Comparison of ENCODE assay signal across 11 cellular contexts in genomic region chr17:77865109-77865611, GRCh38.
DNase-seq lines count a peak whose midpoint lies in the region; ATAC-seq and TF ChIP-seq lines count a peak whose summit lies in the region.
"Had no signal": no experiment of that assay in that cellular context is flagged by ENCODE, and none has a peak within 500 bp of the region (broad histone marks: within the 10 kb centered on the region; RNA-seq: fewer than 3 reads in every experiment).

No MANE protein-coding gene starts in this region.

- H2AFZ ChIP-seq in osteoblast (ENCODE audit: low read length): no peak overlapping the region

- H3K36me3 Mint-ChIP-seq in glutamatergic neuron (ENCODE audit: unreplicated experiment): no peaks in the 10 kb centered on the region
- H3K36me3 Mint-ChIP-seq: activated naive CD8-positive, alpha-beta T cell treated with anti-CD3 and anti-CD28 coated beads, Interleukin-2, amount 10 ng/mL, durations not matched to agents 7 days and 5 days had no signal

- no peak overlapping the region; a peak in 1 of 22 replicates for H3K27ac ChIP-seq in BLaER1 treated with 17β-estradiol and CSF1 and Interleukin-3, amounts not matched to agents 10 nM and 100 nM
- no peak overlapping the region for H3K27ac ChIP-seq in osteoblast (ENCODE audit: low read depth, low read length)
- no peak overlapping the region for H3K27ac ChIP-seq in brain microvascular endothelial cell
- H3K27ac ChIP-seq: neutrophil had no signal

- H4K20me1 ChIP-seq in BLaER1 treated with 17β-estradiol and CSF1 and Interleukin-3, amounts not matched to agents 10 nM and 100 nM: peaks cover 0 to 38% (median 17%) of the 10 kb centered on the region in 11 experiments; a peak in 13 of 22 replicates
- H4K20me1 ChIP-seq in osteoblast (ENCODE audit: insufficient read depth, low read length): no peaks in the 10 kb centered on the region

- H3K4me1 ChIP-seq in BLaER1 treated with 17β-estradiol and CSF1 and Interleukin-3, amounts not matched to agents 10 nM and 100 nM: peaks cover 58 to 80% (median 73%) of the 10 kb centered on the region in 10 experiments
- no peaks in the 10 kb centered on the region for H3K4me1 ChIP-seq in osteoblast (ENCODE audit: insufficient read depth, low read length)

- in situ Hi-C loops in brain microvascular endothelial cell (cut with HindIII; ENCODE audit: low pct_ligation_motif_present, low sequenced_read_pairs): no loop called here

- peak overlapping the region; percentile 98 for H3K27ac Mint-ChIP-seq in glutamatergic neuron (ENCODE audit: unreplicated experiment)
- H3K27ac Mint-ChIP-seq: activated naive CD8-positive, alpha-beta T cell treated with anti-CD3 and anti-CD28 coated beads, Interleukin-2, amount 10 ng/mL, durations not matched to agents 7 days and 5 days had no signal

- peaks cover 16% of the 10 kb centered on the region for H3K27me3 Mint-ChIP-seq in glutamatergic neuron (ENCODE audit: unreplicated experiment)
- H3K27me3 Mint-ChIP-seq: activated naive CD8-positive, alpha-beta T cell treated with anti-CD3 and anti-CD28 coated beads, Interleukin-2, amount 10 ng/mL, durations not matched to agents 7 days and 5 days had no signal

- H3K4me1 Mint-ChIP-seq in glutamatergic neuron (ENCODE audit: low read depth, unreplicated experiment): peaks cover 24% of the 10 kb centered on the region

- H3K9me3 ChIP-seq in BLaER1 treated with 17β-estradiol and CSF1 and Interleukin-3, amounts not matched to agents 10 nM and 100 nM (replicated peaks in 1 of 11): no peaks in the 10 kb centered on the region
- H3K9me3 ChIP-seq in osteoblast (ENCODE audit: low read depth, low read length): no peaks in the 10 kb centered on the region
- H3K9me3 ChIP-seq: neutrophil had no signal

- peak overlapping the region; percentile 74 for H3K4me3 Mint-ChIP-seq in glutamatergic neuron (ENCODE audit: unreplicated experiment)
- H3K4me3 Mint-ChIP-seq: activated naive CD8-positive, alpha-beta T cell treated with anti-CD3 and anti-CD28 coated beads, Interleukin-2, amount 10 ng/mL, durations not matched to agents 7 days and 5 days; dendritic cell treated with granulocyte-macrophage colony-stimulating factor and Interleukin-4, amounts not matched to agents 40 ng/mL and 50 ng/mL, for 4 days had no signal

- no peak overlapping the region for H3K4me3 ChIP-seq in BLaER1 treated with 17β-estradiol and CSF1 and Interleukin-3, amounts not matched to agents 10 nM and 100 nM
- no peak overlapping the region for H3K4me3 ChIP-seq in osteoblast (ENCODE audit: insufficient read depth, low read length)
- no peak overlapping the region for H3K4me3 ChIP-seq in brain microvascular endothelial cell (ENCODE audit: low read depth, low read length)

- H3K79me2 ChIP-seq in osteoblast (ENCODE audit: insufficient read depth, low read length): no peaks in the 10 kb centered on the region

- peaks cover 0 to 65% (median 22%) of the 10 kb centered on the region in 11 experiments; a peak in 16 of 22 replicates for H3K27me3 ChIP-seq in BLaER1 treated with 17β-estradiol and CSF1 and Interleukin-3, amounts not matched to agents 10 nM and 100 nM
- H3K27me3 ChIP-seq in osteoblast (ENCODE audit: insufficient read depth, low read length): peaks cover 26% of the 10 kb centered on the region
- H3K27me3 ChIP-seq in brain microvascular endothelial cell (replicated peaks): peaks cover 6% of the 10 kb centered on the region

- peak overlapping the region in 6 of 11 experiments; percentile 17 to 64 (median 53); a peak in 11 of 22 replicates for H3K9ac ChIP-seq in BLaER1 treated with 17β-estradiol and CSF1 and Interleukin-3, amounts not matched to agents 10 nM and 100 nM

- DNase-seq in NCI-H2171 (lab: John Stamatoyannopoulos, UW): peak; percentile 91
- DNase-seq in glutamatergic neuron: peak; percentile 79
- peak; percentile 79 for DNase-seq in osteoblast (ENCODE audit: insufficient read length, low spot score, missing footprints)
- DNase-seq in GM19238 (ENCODE audit: insufficient read length, low spot score): no peak
- DNase-seq in GM19240 (ENCODE audit: insufficient read length, low spot score): no peak
- no peak for DNase-seq in brain microvascular endothelial cell
- DNase-seq: activated naive CD8-positive, alpha-beta T cell treated with anti-CD3 and anti-CD28 coated beads, Interleukin-2, amount 10 ng/mL, durations not matched to agents 7 days and 5 days had no signal

- H3K36me3 ChIP-seq in BLaER1 treated with 17β-estradiol and CSF1 and Interleukin-3, amounts not matched to agents 10 nM and 100 nM: no peaks in the 10 kb centered on the region
- H3K36me3 ChIP-seq in osteoblast (ENCODE audit: insufficient read depth, low read length) (no peaks in the 10 kb centered on the region), brain microvascular endothelial cell (replicated peaks) (no peaks in the 10 kb centered on the region)
- H3K36me3 ChIP-seq: neutrophil had no signal

- peaks cover 14% of the 10 kb centered on the region for H3K9me3 Mint-ChIP-seq in glutamatergic neuron (ENCODE audit: unreplicated experiment)
- H3K9me3 Mint-ChIP-seq: activated naive CD8-positive, alpha-beta T cell treated with anti-CD3 and anti-CD28 coated beads, Interleukin-2, amount 10 ng/mL, durations not matched to agents 7 days and 5 days; dendritic cell treated with granulocyte-macrophage colony-stimulating factor and Interleukin-4, amounts not matched to agents 40 ng/mL and 50 ng/mL, for 4 days had no signal

- no peak for TF ChIP-seq CTCF in glutamatergic neuron (IDR thresholded peaks at IDR 0.05; ENCODE audit: partially characterized antibody, unreplicated experiment)
- no peak for TF ChIP-seq CTCF in osteoblast (IDR thresholded peaks at IDR 0.05; ENCODE audit: extremely low read depth, low read depth, low read length)
- TF ChIP-seq CTCF in brain microvascular endothelial cell (IDR thresholded peaks at IDR 0.05; ENCODE audit: low read depth, low read length, missing control alignments): no peak

- no peak for ATAC-seq in HG03432 (IDR thresholded peaks at IDR 0.05; ENCODE audit: unreplicated experiment)

- H3K4me2 ChIP-seq in BLaER1 treated with 17β-estradiol and CSF1 and Interleukin-3, amounts not matched to agents 10 nM and 100 nM: peak overlapping the region; percentile 78 to 95 (median 91)
- H3K4me2 ChIP-seq in osteoblast (ENCODE audit: insufficient read depth, low read length): no peak overlapping the region

Comparison
In these comparisons a context has a peak if more than half of its experiments do, and no peak if none do; other contexts are left out.
1. DNase-seq: peak in NCI-H2171 (single experiment), glutamatergic neuron (single experiment) and osteoblast (single experiment); none in GM19238 (single experiment), GM19240 (single experiment) and brain microvascular endothelial cell (single experiment).